Comparison of ENCODE assay signal across 11 cellular contexts in genomic region chr10:110525349-110526260, GRCh38. TPM values are rescaled to one million over a fixed set of nuclear protein-coding genes. Genes with fewer than 3 reads are reported as not detected.
DNase-seq lines count a peak whose midpoint lies in the region; ATAC-seq, FAIRE-seq and TF ChIP-seq lines count a peak whose summit lies in the region.
"Had no signal": no experiment of that assay in that cellular context is flagged by ENCODE, and none has a peak within 500 bp of the region (broad histone marks: within the 10 kb centered on the region; RNA-seq: fewer than 3 reads in every experiment).

No MANE protein-coding gene starts in this region.

- no peak overlapping the region for H3K27ac Mint-ChIP-seq in osteocyte (ENCODE audit: unreplicated experiment)
- H3K27ac Mint-ChIP-seq: activated naive CD8-positive, alpha-beta T cell treated with anti-CD3 and anti-CD28 coated beads, Interleukin-2, amount 10 ng/mL, durations not matched to agents 7 days and 5 days had no signal

- H3K9me3 ChIP-seq in HepG2 (ENCODE audit: low read length) = no peaks in the 10 kb centered on the region

- H3K27me3 ChIP-seq in bronchial epithelial cell (ENCODE audit: control insufficient read depth, insufficient read depth, low read length) = no peaks in the 10 kb centered on the region
- peaks cover 2 to 18% of the 10 kb centered on the region in 2 experiments; a peak in 3 of 5 replicates for H3K27me3 ChIP-seq in HepG2 (ENCODE audit: control insufficient read depth in 1 of 2, insufficient read depth in 2 of 2, low read length in 2 of 2)

- CTCF ChIA-PET in HepG2 (lab: Yijun Ruan, JAX; ENCODE audit: low intra/inter-chr PET ratio, low total read pairs) = no interaction called here

- peaks cover 53% of the 10 kb centered on the region for H3K4me1 ChIP-seq in HepG2 (ENCODE audit: insufficient read depth, low read length)

- no peaks in the 10 kb centered on the region for H4K20me1 ChIP-seq in HepG2 (ENCODE audit: insufficient read depth, low read length)

- H3K27me3 Mint-ChIP-seq in osteocyte (ENCODE audit: unreplicated experiment) = no peaks in the 10 kb centered on the region
- H3K27me3 Mint-ChIP-seq: activated naive CD8-positive, alpha-beta T cell treated with anti-CD3 and anti-CD28 coated beads, Interleukin-2, amount 10 ng/mL, durations not matched to agents 7 days and 5 days had no signal

- no peaks in the 10 kb centered on the region for H3K79me2 ChIP-seq in HepG2 (ENCODE audit: insufficient read depth, low read length)

- TF ChIP-seq CTCF in bronchial epithelial cell (IDR thresholded peaks at IDR 0.05; ENCODE audit: insufficient read depth, low read length, severe bottlenecking) (no peak), osteocyte (IDR thresholded peaks at IDR 0.05) (no peak), HepG2 (CRISPR knock-in tag; IDR thresholded peaks at IDR 0.05) (no peak)

- TF ChIP-seq POLR2A in HepG2 (IDR thresholded peaks at IDR 0.05; ENCODE audit: insufficient read depth in 1 of 2, low read depth in 2 of 2, low read length in 2 of 2) = no peak

- FAIRE-seq in bronchial epithelial cell (lab: Jason Lieb, UNC) (no peak), HepG2 (lab: Jason Lieb, UNC) (no peak)

- H3K9me3 Mint-ChIP-seq in osteocyte (ENCODE audit: unreplicated experiment) = no peaks in the 10 kb centered on the region
- H3K9me3 Mint-ChIP-seq: activated naive CD8-positive, alpha-beta T cell treated with anti-CD3 and anti-CD28 coated beads, Interleukin-2, amount 10 ng/mL, durations not matched to agents 7 days and 5 days had no signal

- TF ChIP-seq RAD21 in HepG2 (CRISPR knock-in tag; IDR thresholded peaks at IDR 0.05) = no peak

- intact Hi-C loops in HepG2 (cut with micrococcal nuclease; ENCODE audit: unreplicated experiment) = no loop called here

- no peak overlapping the region for H3K4me3 ChIP-seq in bronchial epithelial cell (ENCODE audit: low read depth, low read length)
- H3K4me3 ChIP-seq in HepG2 (replicated peaks in 1 of 3; ENCODE audit: insufficient read depth in 1 of 3, low read depth in 2 of 3, low read length in 3 of 3) = no peak overlapping the region

- BruUV-seq in HepG2 (replicated peaks; lab: Mats Ljungman, UMichigan) = no TSS peak

- H3K36me3 ChIP-seq in bronchial epithelial cell (ENCODE audit: control insufficient read depth, insufficient read depth, low read length) = no peaks in the 10 kb centered on the region
- no peaks in the 10 kb centered on the region for H3K36me3 ChIP-seq in HepG2 (replicated peaks in 1 of 2; ENCODE audit: control insufficient read depth in 1 of 2, insufficient read depth in 2 of 2, low read length in 2 of 2)

- POLR2A ChIA-PET in HepG2 (lab: Yijun Ruan, JAX) = no interaction called here

- H3K4me2 ChIP-seq in HepG2 (ENCODE audit: low read depth, low read length) = no peak overlapping the region

- in situ Hi-C loops in HepG2 (cut with HindIII; ENCODE audit: extremely low pct_ligation_motif_present, low pct_unique_long_range_greater_than_20kb) = no loop called here

- no peak overlapping the region for H3K27ac ChIP-seq in HepG2 (ENCODE audit: extremely low read length, insufficient read depth, low read length)

- WGBS in HepG2 (ENCODE audit: low lambda C conversion rate) = 15% methylated on average over 8 of the region's 9 CpGs

- H3K36me3 Mint-ChIP-seq in osteocyte (ENCODE audit: unreplicated experiment) = no peaks in the 10 kb centered on the region

- no peak overlapping the region for H3K4me3 Mint-ChIP-seq in osteocyte (ENCODE audit: unreplicated experiment)
- H3K4me3 Mint-ChIP-seq: activated naive CD8-positive, alpha-beta T cell treated with anti-CD3 and anti-CD28 coated beads, Interleukin-2, amount 10 ng/mL, durations not matched to agents 7 days and 5 days had no signal

- H2AFZ ChIP-seq in HepG2 (ENCODE audit: low read length) = no peak overlapping the region

- ATAC-seq in GM18868 (IDR thresholded peaks at IDR 0.05; ENCODE audit: unreplicated experiment) (no peak), HepG2 (no peak)

- DNase-seq in activated CD4-positive, CD25-positive, alpha-beta regulatory T cell treated with anti-CD3 and anti-CD28 coated beads, Interleukin-2, amount 50 U/mL, for 72 hours = peak; percentile 21
- DNase-seq in activated CD4-positive, CD25-positive, alpha-beta regulatory T cell (lab: John Stamatoyannopoulos, UW) = no peak
- peak; percentile 66 for DNase-seq in M059J (ENCODE audit: low read depth)
- DNase-seq in bronchial epithelial cell (ENCODE audit: low read depth) = peak; percentile 87
- peak; percentile 53 for DNase-seq in osteocyte (ENCODE audit: extremely low spot score, unreplicated experiment)
- DNase-seq in HuH-7.5 (ENCODE audit: low spot score) = no peak
- DNase-seq in HepG2 (ENCODE audit: low spot score) = no peak
- DNase-seq: activated naive CD8-positive, alpha-beta T cell treated with anti-CD3 and anti-CD28 coated beads, Interleukin-2, amount 10 ng/mL, durations not matched to agents 7 days and 5 days; NCI-H345; SHP77 treated with DMSO at 0.1 percent for 48 hours had no signal

- no peak overlapping the region for H3K9ac ChIP-seq in HepG2 (ENCODE audit: insufficient read depth, low read depth, low read length)

- peaks cover 43% of the 10 kb centered on the region for H3K4me1 Mint-ChIP-seq in osteocyte (ENCODE audit: unreplicated experiment)

- no peak for TF ChIP-seq EP300 in HepG2 (IDR thresholded peaks at IDR 0.05; ENCODE audit: low read depth in 2 of 2, low read length in 2 of 2)
- TF ChIP-seq EP300 in HepG2 (CRISPR knock-in tag; IDR thresholded peaks at IDR 0.05; ENCODE audit: borderline replicate concordance) = no peak

TF ChIP-seq in HepG2, 621 proteins besides CTCF, POLR2A, EP300 and RAD21 (continues in another document):
- TF ChIP-seq AGO2 (optimal IDR thresholded peaks at IDR 0.05; ENCODE audit: low read depth, low read length) = no peak
- no peak for TF ChIP-seq ZNF580 (CRISPR knock-in tag; IDR thresholded peaks at IDR 0.05; ENCODE audit: borderline replicate concordance, low read depth)
- TF ChIP-seq BRD4 (CRISPR knock-in tag; IDR thresholded peaks at IDR 0.05) = no peak
- TF ChIP-seq MEIS2 (CRISPR knock-in tag; IDR thresholded peaks at IDR 0.05) = no peak

RNA-seq across cellular contexts. Expression of gene DUSP5, which starts 27.9 kb away (rescaled TPM):
- 6.8 and 8.1 TPM in 2 replicates for total RNA-seq in M059J (2014; rRNA removed; shearing (Covaris generic))
- total RNA-seq in bronchial epithelial cell (40.1 and 115 TPM in 2 replicates), osteocyte (11.0 and 16.1 TPM in 2 replicates), HepG2 (2016; rRNA removed; fragmentation: Illumina TruSeq; extraction: Trizol) (1.4 and 1.5 TPM in 2 replicates)
- 0.35 and 0.71 TPM in 2 replicates for total RNA-seq in HepG2 (2016; cell fraction: cytosol; rRNA removed; fragmentation: Illumina TruSeq; extraction: Trizol; ENCODE audit: low read depth)
- total RNA-seq in HepG2 (2016; cell fraction: insoluble cytoplasmic fraction; rRNA removed; fragmentation: Illumina TruSeq; extraction: Trizol) = 1.2 and 1.5 TPM in 2 replicates
- total RNA-seq in HepG2 (2016; cell fraction: membrane; rRNA removed; fragmentation: Illumina TruSeq; extraction: Trizol) = 1.7 and 2.0 TPM in 2 replicates
- 0.88 and 0.99 TPM in 2 replicates for total RNA-seq in HepG2 (2016; cell fraction: nucleus; rRNA removed; fragmentation: Illumina TruSeq; extraction: Trizol)
- 3.7 and 5.8 TPM in 2 replicates for polyA plus RNA-seq in HepG2 (2011; rRNA removed)
- polyA plus RNA-seq in HepG2 (2011; cell fraction: cytosol; rRNA removed) = 6.6 and 7.0 TPM in 2 replicates
- 4.5 and 4.8 TPM in 2 replicates for polyA plus RNA-seq in HepG2 (2011; cell fraction: nucleus; rRNA removed)
- polyA plus RNA-seq in HepG2 (2012) = 2.3 and 5.4 TPM in 2 replicates
- polyA plus RNA-seq in HepG2 (2016; cell fraction: cytosol; fragmentation: Illumina TruSeq; extraction: Trizol; ENCODE audit: low read depth) = 0.44 and 0.53 TPM in 2 replicates
- polyA plus RNA-seq in HepG2 (2016; cell fraction: insoluble cytoplasmic fraction; fragmentation: Illumina TruSeq; extraction: Trizol; ENCODE audit: low read depth) = 1.4 and 1.6 TPM in 2 replicates
- polyA plus RNA-seq in HepG2 (2016; cell fraction: membrane; fragmentation: Illumina TruSeq; extraction: Trizol; ENCODE audit: low read depth) = 1.2 and 1.7 TPM in 2 replicates
- 0.82 and 1.5 TPM in 2 replicates for polyA plus RNA-seq in HepG2 (2016; cell fraction: nucleus; fragmentation: Illumina TruSeq; extraction: Trizol; ENCODE audit: insufficient read depth, low read depth)
- 26.8 and 47.7 TPM in 2 replicates for polyA minus RNA-seq in HepG2 (2011; rRNA and poly(A)+ RNA removed; ENCODE audit: low replicate concordance)
- polyA minus RNA-seq in HepG2 (2011; cell fraction: cytosol; rRNA and poly(A)+ RNA removed) = 12.5 and 15.5 TPM in 2 replicates
- 4.5 and 6.5 TPM in 2 replicates for polyA minus RNA-seq in HepG2 (2011; cell fraction: nucleus; rRNA and poly(A)+ RNA removed)

RNA-seq across cellular contexts. Expression of gene SMC3, which starts 41.9 kb away (rescaled TPM):
- total RNA-seq in M059J (2014; rRNA removed; shearing (Covaris generic)) = 30.1 and 39.3 TPM in 2 replicates
- total RNA-seq in bronchial epithelial cell = 16.5 and 19.5 TPM in 2 replicates
- 39.8 and 42.8 TPM in 2 replicates for total RNA-seq in osteocyte
- 48.0 and 85.7 TPM in 2 replicates for total RNA-seq in HepG2 (2016; rRNA removed; fragmentation: Illumina TruSeq; extraction: Trizol)
- 3.2 and 3.5 TPM in 2 replicates for total RNA-seq in HepG2 (2016; cell fraction: cytosol; rRNA removed; fragmentation: Illumina TruSeq; extraction: Trizol; ENCODE audit: low read depth)
- 46.4 and 83.6 TPM in 2 replicates for total RNA-seq in HepG2 (2016; cell fraction: insoluble cytoplasmic fraction; rRNA removed; fragmentation: Illumina TruSeq; extraction: Trizol)
- total RNA-seq in HepG2 (2016; cell fraction: membrane; rRNA removed; fragmentation: Illumina TruSeq; extraction: Trizol) = 7.5 and 8.5 TPM in 2 replicates
- total RNA-seq in HepG2 (2016; cell fraction: nucleus; rRNA removed; fragmentation: Illumina TruSeq; extraction: Trizol) = 37.1 and 40.3 TPM in 2 replicates
- polyA plus RNA-seq in HepG2 (2011; rRNA removed) = 7.6 and 11.7 TPM in 2 replicates
- 4.1 and 6.7 TPM in 2 replicates for polyA plus RNA-seq in HepG2 (2011; cell fraction: cytosol; rRNA removed)
- polyA plus RNA-seq in HepG2 (2011; cell fraction: nucleus; rRNA removed) = 5.1 and 6.5 TPM in 2 replicates
- polyA plus RNA-seq in HepG2 (2012) = 27.9 and 52.1 TPM in 2 replicates
- 0.59 and 0.88 TPM in 2 replicates for polyA plus RNA-seq in HepG2 (2016; cell fraction: cytosol; fragmentation: Illumina TruSeq; extraction: Trizol; ENCODE audit: low read depth)
- 68.8 and 70.8 TPM in 2 replicates for polyA plus RNA-seq in HepG2 (2016; cell fraction: insoluble cytoplasmic fraction; fragmentation: Illumina TruSeq; extraction: Trizol; ENCODE audit: low read depth)
- 1.4 and 1.9 TPM in 2 replicates for polyA plus RNA-seq in HepG2 (2016; cell fraction: membrane; fragmentation: Illumina TruSeq; extraction: Trizol; ENCODE audit: low read depth)
- polyA plus RNA-seq in HepG2 (2016; cell fraction: nucleus; fragmentation: Illumina TruSeq; extraction: Trizol; ENCODE audit: insufficient read depth, low read depth) = 43.2 and 43.3 TPM in 2 replicates
- polyA minus RNA-seq in HepG2 (2011; rRNA and poly(A)+ RNA removed; ENCODE audit: low replicate concordance) = 4.0 and 7.2 TPM in 2 replicates
- 14.2 and 14.6 TPM in 2 replicates for polyA minus RNA-seq in HepG2 (2011; cell fraction: cytosol; rRNA and poly(A)+ RNA removed)
- 16.0 and 18.0 TPM in 2 replicates for polyA minus RNA-seq in HepG2 (2011; cell fraction: nucleus; rRNA and poly(A)+ RNA removed)

Comparison
In these comparisons a context has a peak if more than half of its experiments do, and no peak if none do; other contexts are left out.
1. DNase-seq: peak in activated CD4-positive, CD25-positive, alpha-beta regulatory T cell treated with anti-CD3 and anti-CD28 coated beads, Interleukin-2, amount 50 U/mL, for 72 hours (single experiment), M059J (single experiment), bronchial epithelial cell (single experiment) and osteocyte (single experiment); none in activated CD4-positive, CD25-positive, alpha-beta regulatory T cell (0 of 4), HuH-7.5 (single experiment) and HepG2 (single experiment).